Comparison of ENCODE assay signal across 11 cellular contexts in genomic region chr3:30664884-30665283, GRCh38. TPM values are rescaled to one million over a fixed set of nuclear protein-coding genes. Genes with fewer than 3 reads are reported as not detected.
DNase-seq lines count a peak whose midpoint lies in the region; ATAC-seq and TF ChIP-seq lines count a peak whose summit lies in the region.
"Had no signal": no experiment of that assay in that cellular context is flagged by ENCODE, and none has a peak within 500 bp of the region (broad histone marks: within the 10 kb centered on the region; RNA-seq: fewer than 3 reads in every experiment).

No MANE protein-coding gene starts in this region.

- DNase-seq in heart left ventricle (no peak), Right ventricle myocardium superior (no peak), T-helper 1 cell (peak in 3 of 5 donors; percentile 20 to 72 (median 38)), tibial nerve (ENCODE audit: low spot score in 2 of 2) (no peak), NCI-H82 (lab: John Stamatoyannopoulos, UW) (no peak), NCI-H345 treated with DMSO at 0.1 percent for 48 hours (lab: John Stamatoyannopoulos, UW; ENCODE audit: unreplicated experiment) (no peak)
- peak in 1 of 3 experiments; percentile 28 for DNase-seq in effector memory CD8-positive, alpha-beta T cell
- no peak for DNase-seq in stimulated activated CD4-positive, alpha-beta T cell treated with anti-CD3 and anti-CD28 coated beads, Interleukin-4, amount 100 ng/mL, for 4 hours
- DNase-seq: hippocampal formation, NCI-H1048, stomach had no signal

- peaks cover 24% of the 10 kb centered on the region for H3K36me3 Mint-ChIP-seq in effector memory CD8-positive, alpha-beta T cell (ENCODE audit: insufficient read depth)

- H3K36me3 ChIP-seq in heart left ventricle (peaks cover 0 to 58% (median 33%) of the 10 kb centered on the region in 9 donors), tibial nerve (peaks cover 0 to 27% (median 0%) of the 10 kb centered on the region in 3 donors)

- TF ChIP-seq POLR2A in heart left ventricle (IDR thresholded peaks at IDR 0.05): no peak
- no peak for TF ChIP-seq POLR2A in tibial nerve (IDR thresholded peaks at IDR 0.05)

- TF ChIP-seq CTCF in heart left ventricle (IDR thresholded peaks at IDR 0.05): no peak
- TF ChIP-seq CTCF in tibial nerve (IDR thresholded peaks at IDR 0.05): no peak

- WGBS in heart left ventricle, 4 donors: 41 to 57% (median 53%) methylated on average over 6 of the region's 6 CpGs
- WGBS in tibial nerve, 2 donors: 73 to 79% methylated on average over 6 of the region's 6 CpGs

- H3K9me3 Mint-ChIP-seq in effector memory CD8-positive, alpha-beta T cell: no peaks in the 10 kb centered on the region

- H3K27me3 Mint-ChIP-seq in effector memory CD8-positive, alpha-beta T cell: no peaks in the 10 kb centered on the region

- H3K9me3 ChIP-seq in heart left ventricle (no peaks in the 10 kb centered on the region), tibial nerve (no peaks in the 10 kb centered on the region)
- H3K9me3 ChIP-seq: stomach had no signal

- H3K27me3 ChIP-seq in heart left ventricle: no peaks in the 10 kb centered on the region
- no peaks in the 10 kb centered on the region for H3K27me3 ChIP-seq in tibial nerve
- H3K27me3 ChIP-seq: stomach had no signal

- H3K27ac ChIP-seq in heart left ventricle: peak overlapping the region in 9 of 12 donors; percentile 2 to 74 (median 30)
- peak overlapping the region; percentile 3 to 42 (median 24) for H3K27ac ChIP-seq in tibial nerve

- TF ChIP-seq EP300 in tibial nerve (IDR thresholded peaks at IDR 0.05): peak in 1 of 2 donors; percentile 27

- intact Hi-C loops in heart left ventricle (cut with DNase I) (loop anchor here in 2 of 10 donors (5.0 to 10.0 kb wide), 2 partner anchors 48 to 50 kb away; no protein-coding TSS in a partner anchor), Right ventricle myocardium superior (cut with DNase I) (no loop called here)

- H3K27ac Mint-ChIP-seq in effector memory CD8-positive, alpha-beta T cell: peak overlapping the region; percentile 83 to 96

- H3K4me1 Mint-ChIP-seq in effector memory CD8-positive, alpha-beta T cell (ENCODE audit: low read depth in 2 of 2): peaks cover 51 to 85% of the 10 kb centered on the region in 2 donors

- H3K4me1 ChIP-seq in heart left ventricle (peaks cover 7 to 96% (median 68%) of the 10 kb centered on the region in 12 donors), tibial nerve (peaks cover 0 to 89% (median 48%) of the 10 kb centered on the region in 4 donors)

- H3K4me3 ChIP-seq in heart left ventricle (no peak overlapping the region), tibial nerve (no peak overlapping the region)
- H3K4me3 ChIP-seq: stomach had no signal

- H3K4me3 Mint-ChIP-seq in effector memory CD8-positive, alpha-beta T cell: peak overlapping the region; percentile 54 to 56

- ATAC-seq in heart left ventricle: no peak
- ATAC-seq in Right ventricle myocardium superior (ENCODE audit: poor library complexity): no peak
- peak; percentile 72 for ATAC-seq in effector memory CD8-positive, alpha-beta T cell (replicated peaks)

RNA-seq across cellular contexts. Expression of gene TGFBR2, which starts 58.5 kb away (rescaled TPM):
- total RNA-seq in heart left ventricle (100 to 1,000 TPM in 7 of 9 donors, 10 to 100 TPM in 2; 82.4 to 217 (median 143) TPM), Right ventricle myocardium superior (168 TPM), tibial nerve (100 to 1,000 TPM; 338 to 406 (median 350) TPM)
- polyA plus RNA-seq in heart left ventricle: 100 to 1,000 TPM in 1 of 2 donors, 10 to 100 TPM in 1; 13.8 to 153 TPM

Comparison
In these comparisons a context has a peak if more than half of its experiments do, and no peak if none do; other contexts are left out.
1. DNase-seq: peak in T-helper 1 cell (3 of 5); none in heart left ventricle (0 of 5), Right ventricle myocardium superior (single experiment), tibial nerve (0 of 2), NCI-H82 (single experiment), NCI-H345 treated with DMSO at 0.1 percent for 48 hours (single experiment) and stimulated activated CD4-positive, alpha-beta T cell treated with anti-CD3 and anti-CD28 coated beads, Interleukin-4, amount 100 ng/mL, for 4 hours (0 of 2).